In genomic region chr4:130359537-130359936, GRCh38 we compare ENCODE assay signal across 10 cellular contexts.
DNase-seq lines count a peak whose midpoint lies in the region; ATAC-seq and TF ChIP-seq lines count a peak whose summit lies in the region.
"Had no signal": no experiment of that assay in that cellular context is flagged by ENCODE, and none has a peak within 500 bp of the region (broad histone marks: within the 10 kb centered on the region; RNA-seq: fewer than 3 reads in every experiment).

No MANE protein-coding gene starts in this region.

- in situ Hi-C loops in brain microvascular endothelial cell (cut with HindIII; ENCODE audit: low pct_ligation_motif_present, low sequenced_read_pairs) = no loop called here

- H3K36me3 Mint-ChIP-seq in natural killer cell treated with Interleukin-12 subunit alpha and Interleukin-12 subunit beta and Interleukin-15 and Interleukin-18, amount 100 ng/mL, for 72 hours = no peaks in the 10 kb centered on the region
- H3K36me3 Mint-ChIP-seq: activated naive CD8-positive, alpha-beta T cell had no signal

- H3K4me3 Mint-ChIP-seq in natural killer cell treated with Interleukin-12 subunit alpha and Interleukin-12 subunit beta and Interleukin-15 and Interleukin-18, amount 100 ng/mL, for 72 hours = no peak overlapping the region
- H3K4me3 Mint-ChIP-seq: activated naive CD8-positive, alpha-beta T cell had no signal

- H3K27ac Mint-ChIP-seq in natural killer cell treated with Interleukin-12 subunit alpha and Interleukin-12 subunit beta and Interleukin-15 and Interleukin-18, amount 100 ng/mL, for 72 hours = no peak overlapping the region
- H3K27ac Mint-ChIP-seq: activated naive CD8-positive, alpha-beta T cell had no signal

- H3K36me3 ChIP-seq in brain microvascular endothelial cell (replicated peaks) = no peaks in the 10 kb centered on the region

- peaks cover 3% of the 10 kb centered on the region for H3K9me3 Mint-ChIP-seq in natural killer cell treated with Interleukin-12 subunit alpha and Interleukin-12 subunit beta and Interleukin-15 and Interleukin-18, amount 100 ng/mL, for 72 hours

- H3K27ac ChIP-seq in C4-2B (no peak overlapping the region), brain microvascular endothelial cell (no peak overlapping the region)

- no peak for ATAC-seq in natural killer cell treated with Interleukin-12 subunit alpha and Interleukin-12 subunit beta and Interleukin-15 and Interleukin-18, amount 100 ng/mL, for 72 hours
- ATAC-seq: K562 had no signal

- no peaks in the 10 kb centered on the region for H3K27me3 Mint-ChIP-seq in natural killer cell treated with Interleukin-12 subunit alpha and Interleukin-12 subunit beta and Interleukin-15 and Interleukin-18, amount 100 ng/mL, for 72 hours
- H3K27me3 Mint-ChIP-seq: activated naive CD8-positive, alpha-beta T cell had no signal

- H3K4me1 Mint-ChIP-seq in natural killer cell treated with Interleukin-12 subunit alpha and Interleukin-12 subunit beta and Interleukin-15 and Interleukin-18, amount 100 ng/mL, for 72 hours (ENCODE audit: low read depth in 2 of 2) = no peaks in the 10 kb centered on the region

- no peak overlapping the region for H3K4me3 ChIP-seq in brain microvascular endothelial cell (ENCODE audit: low read depth, low read length)
- H3K4me3 ChIP-seq: K562 had no signal

- H3K27me3 ChIP-seq in brain microvascular endothelial cell (replicated peaks) = no peaks in the 10 kb centered on the region

- TF ChIP-seq CTCF in C4-2B (conservative IDR thresholded peaks at IDR 0.05) (peak; percentile 34), brain microvascular endothelial cell (IDR thresholded peaks at IDR 0.05; ENCODE audit: low read depth, low read length, missing control alignments) (peak; percentile 53)

- peak; percentile 44 for DNase-seq in LHCN-M2 (ENCODE audit: low read depth)
- DNase-seq in brain microvascular endothelial cell = peak; percentile 20
- peak; percentile 5 to 8 for DNase-seq in lung microvascular endothelial cell (ENCODE audit: low read depth in 2 of 2)
- no peak for DNase-seq in 8988T
- no peak for DNase-seq in natural killer cell treated with Interleukin-12 subunit alpha and Interleukin-12 subunit beta and Interleukin-15 and Interleukin-18, amount 100 ng/mL, for 72 hours (ENCODE audit: low spot score)
- no peak for DNase-seq in NOMO-1 (lab: John Stamatoyannopoulos, UW; ENCODE audit: unreplicated experiment in 2 of 2)
- no peak for DNase-seq in stimulated activated CD4-positive, alpha-beta T cell treated with anti-CD3 and anti-CD28 coated beads, Interleukin-2, amount 100 ng/mL, for 24 hours

Comparison
In these comparisons a context has a peak if more than half of its experiments do, and no peak if none do; other contexts are left out.
1. DNase-seq: peak in LHCN-M2 (single experiment), brain microvascular endothelial cell (single experiment) and lung microvascular endothelial cell (2 of 2); none in 8988T (single experiment), natural killer cell treated with Interleukin-12 subunit alpha and Interleukin-12 subunit beta and Interleukin-15 and Interleukin-18, amount 100 ng/mL, for 72 hours (single experiment), NOMO-1 (0 of 2) and stimulated activated CD4-positive, alpha-beta T cell treated with anti-CD3 and anti-CD28 coated beads, Interleukin-2, amount 100 ng/mL, for 24 hours (0 of 2).